8 cellular contexts compared by ENCODE assay signal in genomic region chr19:52923782-52924593, GRCh38. TPM values are rescaled to one million over a fixed set of nuclear protein-coding genes. Genes with fewer than 3 reads are reported as not detected.
DNase-seq lines count a peak whose midpoint lies in the region; ATAC-seq and TF ChIP-seq lines count a peak whose summit lies in the region.

No MANE protein-coding gene starts in this region.

- H3K4ac ChIP-seq in mesendoderm (ENCODE audit: low read depth, low read length) = no peak overlapping the region

- H3K9me2 ChIP-seq in OCI-LY1 (ENCODE audit: low read depth, low read length) = no peaks in the 10 kb centered on the region

- H3K27ac ChIP-seq in OCI-LY1 (ENCODE audit: low read depth, low read length, poor library complexity, severe bottlenecking) (no peak overlapping the region), mesendoderm (ENCODE audit: low read depth, low read length) (no peak overlapping the region), urinary bladder (ENCODE audit: low read depth) (peak overlapping the region; percentile 86)

- H3K4me3 ChIP-seq in OCI-LY1 (ENCODE audit: low read depth, low read length, poor library complexity, severe bottlenecking) (peak overlapping the region; percentile 99), mesendoderm (ENCODE audit: low read length) (no peak overlapping the region), urinary bladder (ENCODE audit: low read depth, low read length) (peak overlapping the region; percentile 56)

- TF ChIP-seq CTCF in OCI-LY1 (IDR thresholded peaks at IDR 0.05; ENCODE audit: low read length) = no peak

- DNase-seq in dermis blood vessel endothelial cell (peak; percentile 59), mesendoderm (peak; percentile 83), NCI-H2196 (lab: John Stamatoyannopoulos, UW; ENCODE audit: unreplicated experiment) (no peak)

- H3K27me3 ChIP-seq in OCI-LY1 (ENCODE audit: insufficient read depth, low read length) (no peaks in the 10 kb centered on the region), mesendoderm (ENCODE audit: insufficient read depth, low read length, poor library complexity) (no peaks in the 10 kb centered on the region)

- H3K4me1 ChIP-seq in ES-I3 (ENCODE audit: insufficient read depth, low read length) = peaks cover 9% of the 10 kb centered on the region; the same call in 1 of the 2 replicates
- peaks cover 16% of the 10 kb centered on the region for H3K4me1 ChIP-seq in OCI-LY1 (ENCODE audit: insufficient read depth, low read length, severe bottlenecking)
- H3K4me1 ChIP-seq in mesendoderm (ENCODE audit: control insufficient read depth, low read depth, low read length) = no peaks in the 10 kb centered on the region
- H3K4me1 ChIP-seq in urinary bladder (ENCODE audit: insufficient read depth) = no peaks in the 10 kb centered on the region

- H3K56ac ChIP-seq in mesendoderm (ENCODE audit: low read length) = no peak overlapping the region

- no peak overlapping the region for H4K5ac ChIP-seq in mesendoderm (ENCODE audit: low read length)

- H4K20me1 ChIP-seq in OCI-LY1 (ENCODE audit: insufficient read depth, low read length) = no peaks in the 10 kb centered on the region

- peak overlapping the region; percentile 83 for H3K4me2 ChIP-seq in OCI-LY1 (ENCODE audit: low read length)
- no peak overlapping the region for H3K4me2 ChIP-seq in mesendoderm (ENCODE audit: low read length)

- peak overlapping the region; percentile 45; the same call in 1 of the 2 replicates for H3K9ac ChIP-seq in ES-I3 (ENCODE audit: low read depth, low read length)
- peak overlapping the region; percentile 99; the same call in 1 of the 2 replicates for H3K9ac ChIP-seq in OCI-LY1 (ENCODE audit: low read length)
- H3K9ac ChIP-seq in mesendoderm (ENCODE audit: low read length) = peak overlapping the region; percentile 16

- H3K9me3 ChIP-seq in ES-I3 (ENCODE audit: control insufficient read depth, insufficient read depth, low read length) = no peaks in the 10 kb centered on the region
- peaks cover 4% of the 10 kb centered on the region; the same call in 1 of the 2 replicates for H3K9me3 ChIP-seq in OCI-LY1 (ENCODE audit: low read length)

- H3K23ac ChIP-seq in mesendoderm (ENCODE audit: low read length) = no peak overlapping the region

- H2BK15ac ChIP-seq in mesendoderm (replicated peaks; ENCODE audit: low read depth) = no peak overlapping the region

- peak overlapping the region; percentile 1 for H4K8ac ChIP-seq in mesendoderm (ENCODE audit: low read depth, low read length)

- H2BK120ac ChIP-seq in mesendoderm (ENCODE audit: low read depth, low read length) = no peak overlapping the region

- H3K36me3 ChIP-seq in ES-I3 (ENCODE audit: insufficient read depth, low read length) = no peaks in the 10 kb centered on the region
- H3K36me3 ChIP-seq in OCI-LY1 (ENCODE audit: insufficient read depth, low read length) = peaks cover 28% of the 10 kb centered on the region
- no peaks in the 10 kb centered on the region for H3K36me3 ChIP-seq in mesendoderm (ENCODE audit: control insufficient read depth, insufficient read depth, low read length)
- H3K36me3 ChIP-seq in urinary bladder (ENCODE audit: insufficient read depth) = peaks cover 1% of the 10 kb centered on the region

- H3K79me2 ChIP-seq in OCI-LY1 (ENCODE audit: insufficient read depth, low read length) = no peaks in the 10 kb centered on the region
- H3K79me2 ChIP-seq in mesendoderm (ENCODE audit: control insufficient read depth, insufficient read depth, low read length) = no peaks in the 10 kb centered on the region

- no peak overlapping the region for H2BK5ac ChIP-seq in mesendoderm (ENCODE audit: low read length)

- no peak overlapping the region for H3K18ac ChIP-seq in mesendoderm (ENCODE audit: low read length)

- H3K79me1 ChIP-seq in mesendoderm (ENCODE audit: low read length) = no peaks in the 10 kb centered on the region

- no peak overlapping the region for H2AK5ac ChIP-seq in mesendoderm (ENCODE audit: low read length)

- no peaks in the 10 kb centered on the region for H3F3A ChIP-seq in OCI-LY1 (ENCODE audit: insufficient read depth, low read length)

- ATAC-seq in HG03457 (IDR thresholded peaks at IDR 0.05; ENCODE audit: unreplicated experiment) (no peak), GM18498 (IDR thresholded peaks at IDR 0.05; ENCODE audit: unreplicated experiment) (no peak)

- no CpG with 5 or more reads among the region's 18 CpGs for WGBS in mesendoderm (ENCODE audit: extremely low coverage, insufficient coverage, low lambda C conversion rate)
- WGBS in urinary bladder = 42% methylated on average over 18 of the region's 18 CpGs

- no peak overlapping the region for H2AFZ ChIP-seq in OCI-LY1 (ENCODE audit: low read length)

RNA-seq across cellular contexts. Expression of gene ZNF888, which starts 0.8 kb away (rescaled TPM):
- total RNA-seq in dermis blood vessel endothelial cell (6.5 and 7.8 TPM in 2 replicates), urinary bladder (21.3 TPM)
- polyA plus RNA-seq in mesendoderm (2013, experiment 1 of 2) = 4.5 TPM
- 4.4 TPM for polyA plus RNA-seq in mesendoderm (2013, experiment 2 of 2)
- polyA plus RNA-seq in urinary bladder = 4.2 TPM

RNA-seq across cellular contexts. Expression of gene ZNF320, which starts 26.6 kb away (rescaled TPM):
- total RNA-seq in dermis blood vessel endothelial cell (9.3 and 16.0 TPM in 2 replicates), urinary bladder (22.9 TPM)
- 8.3 TPM for polyA plus RNA-seq in mesendoderm (2013, experiment 1 of 2)
- 8.6 TPM for polyA plus RNA-seq in mesendoderm (2013, experiment 2 of 2)
- polyA plus RNA-seq in urinary bladder = 9.7 TPM

RNA-seq across cellular contexts. Expression of gene ZNF816, which starts 38.7 kb away (rescaled TPM):
- total RNA-seq in dermis blood vessel endothelial cell = 6.1 and 9.0 TPM in 2 replicates
- 7.2 TPM for polyA plus RNA-seq in mesendoderm (2013, experiment 1 of 2)
- polyA plus RNA-seq in mesendoderm (2013, experiment 2 of 2) = 8.0 TPM
- total RNA-seq in urinary bladder = 27.4 TPM
- polyA plus RNA-seq in urinary bladder = 5.9 TPM

Comparison
In these comparisons a context has a peak if more than half of its experiments do, and no peak if none do; other contexts are left out.
1. H3K9ac ChIP-seq: peak in every context shown above with its lines; median percentile 99 in OCI-LY1; 45 in ES-I3; 16 in mesendoderm.